In genomic region chr2:209423562-209424541, GRCh38 we compare ENCODE assay signal across 8 cellular contexts. TPM values are rescaled to one million over a fixed set of nuclear protein-coding genes. Genes with fewer than 3 reads are reported as not detected.
DNase-seq lines count a peak whose midpoint lies in the region; ATAC-seq and TF ChIP-seq lines count a peak whose summit lies in the region.

MAP2 (plus strand) TSS chr2:209424047; CDS start chr2:209653171, 229,124 bp downstream.

- POLR2A ChIA-PET in T-cell (lab: Charles Lee), result no interaction called here

- peaks cover 21 to 31% of the 10 kb centered on the region in 2 donors for H3K27me3 Mint-ChIP-seq in T-cell

- TF ChIP-seq CTCF in GM12875 (IDR thresholded peaks at IDR 0.05; ENCODE audit: borderline replicate concordance, insufficient read depth, low read depth, low read length), result peak; percentile 92
- TF ChIP-seq CTCF in psoas muscle (IDR thresholded peaks at IDR 0.05), result peak; percentile 90
- TF ChIP-seq CTCF in vagina (IDR thresholded peaks at IDR 0.05), result peak; percentile 22 to 42 (median 40)

- H3K27ac Mint-ChIP-seq in T-cell, result no peak within 1 kb of the TSS

- 1 to 3% (median 2%) methylated on average over 63 to 77 of the region's 80 CpGs for WGBS in psoas muscle, 3 donors

- intact Hi-C loops in left ventricle myocardium superior (cut with micrococcal nuclease), result no loop called here
- intact Hi-C loops in psoas muscle (cut with DNase I), result loop anchor here in 1 of 2 donors (5.0 kb wide), 1 partner anchor 133 kb away; no protein-coding TSS in a partner anchor
- intact Hi-C loops in vagina (cut with DNase I), result no loop called here

- peak within 1 kb of the TSS; percentile 71 to 84 (median 71) for H3K4me3 Mint-ChIP-seq in T-cell

- H3K9me3 ChIP-seq in psoas muscle (no peaks in the 10 kb centered on the region), vagina (no peaks in the 10 kb centered on the region)

- H3K27ac ChIP-seq in psoas muscle, result no peak within 1 kb of the TSS
- H3K27ac ChIP-seq in vagina, result peak within 1 kb of the TSS; percentile 51

- no peaks in the 10 kb centered on the region for H3K36me3 Mint-ChIP-seq in T-cell

- no peaks in the 10 kb centered on the region for H3K36me3 ChIP-seq in psoas muscle (ENCODE audit: insufficient read depth in 1 of 2, low read depth in 1 of 2)
- no peaks in the 10 kb centered on the region for H3K36me3 ChIP-seq in vagina

- H3K4me3 ChIP-seq in GM12875 (ENCODE audit: low read depth, low read length) (no peak within 1 kb of the TSS), psoas muscle (peak within 1 kb of the TSS; percentile 64), vagina (peak within 1 kb of the TSS; percentile 61 to 63)

- H3K27me3 ChIP-seq in psoas muscle (ENCODE audit: insufficient read depth in 3 of 3, low read length in 2 of 3) (peaks cover 0 to 19% (median 0%) of the 10 kb centered on the region in 3 donors), vagina (no peaks in the 10 kb centered on the region)

- peak; percentile 99 for ATAC-seq in HG02798 (IDR thresholded peaks at IDR 0.05; ENCODE audit: poor library complexity, unreplicated experiment)
- peak; percentile 79 to 95 (median 90) for ATAC-seq in T-cell (replicated peaks in 1 of 4)
- peak; percentile 100 for ATAC-seq in left ventricle myocardium superior
- peak; percentile 83 to 97 (median 96) for ATAC-seq in psoas muscle

- TF ChIP-seq POLR2A in vagina (IDR thresholded peaks at IDR 0.05), result no peak

- CTCF ChIA-PET in T-cell (lab: Charles Lee), result interaction anchor here in 1 of 2 donors (1.1 to 1.2 kb wide), 2 partner anchors 48 to 775 kb away, joined by 3 read pairs; no protein-coding TSS in a partner anchor

- DNase-seq in NCI-H128 (lab: John Stamatoyannopoulos, UW; ENCODE audit: unreplicated experiment) (peak; percentile 53), T-cell (peak in 32 of 34 experiments; percentile 9 to 57 (median 33)), anterior cingulate cortex (lab: John Stamatoyannopoulos, UW) (peak; percentile 27 to 91 (median 80)), left ventricle myocardium superior (peak; percentile 90), psoas muscle (peak; percentile 83 to 89), vagina (ENCODE audit: extremely low spot score in 2 of 2) (no peak)

- no peaks in the 10 kb centered on the region for H3K9me3 Mint-ChIP-seq in T-cell

- H3K4me1 Mint-ChIP-seq in T-cell, result peaks cover 14 to 20% (median 17%) of the 10 kb centered on the region in 3 donors

- H3K4me1 ChIP-seq in psoas muscle (peaks cover 4% of the 10 kb centered on the region), vagina (peaks cover 23% of the 10 kb centered on the region)

RNA-seq across cellular contexts. Expression of gene MAP2, which starts in this region (rescaled TPM):
- total RNA-seq in T-cell (under 1 TPM; 0.35 to 0.86 (median 0.46) TPM), left ventricle myocardium superior (3.4 TPM), psoas muscle (1 to 10 TPM in 3 of 4 donors, under 1 TPM in 1; 0.81 to 6.5 (median 2.7) TPM), vagina (15.5 TPM)
- polyA plus RNA-seq in psoas muscle, result 1 to 10 TPM in 2 of 3 donors, under 1 TPM in 1; 0.72 to 1.8 (median 1.4) TPM

Comparison
In these comparisons a context has a peak if more than half of its experiments do, and no peak if none do; other contexts are left out.
1. Peak in DNase-seq and ATAC-seq in T-cell; RNA of the gene not detected or under 1 TPM.
2. CTCF ChIP-seq: peak in every context shown above with its lines; median percentile 92 in GM12875; 90 in psoas muscle; 40 in vagina.
3. DNase-seq: peak in NCI-H128 (single experiment), anterior cingulate cortex (58 of 58), left ventricle myocardium superior (single experiment) and psoas muscle (2 of 2); none in vagina (0 of 2).
4. Peak in every context shown above with its lines, with median percentiles within 50 percentile points of each other: ATAC-seq.